In the genomic region with DNA sequence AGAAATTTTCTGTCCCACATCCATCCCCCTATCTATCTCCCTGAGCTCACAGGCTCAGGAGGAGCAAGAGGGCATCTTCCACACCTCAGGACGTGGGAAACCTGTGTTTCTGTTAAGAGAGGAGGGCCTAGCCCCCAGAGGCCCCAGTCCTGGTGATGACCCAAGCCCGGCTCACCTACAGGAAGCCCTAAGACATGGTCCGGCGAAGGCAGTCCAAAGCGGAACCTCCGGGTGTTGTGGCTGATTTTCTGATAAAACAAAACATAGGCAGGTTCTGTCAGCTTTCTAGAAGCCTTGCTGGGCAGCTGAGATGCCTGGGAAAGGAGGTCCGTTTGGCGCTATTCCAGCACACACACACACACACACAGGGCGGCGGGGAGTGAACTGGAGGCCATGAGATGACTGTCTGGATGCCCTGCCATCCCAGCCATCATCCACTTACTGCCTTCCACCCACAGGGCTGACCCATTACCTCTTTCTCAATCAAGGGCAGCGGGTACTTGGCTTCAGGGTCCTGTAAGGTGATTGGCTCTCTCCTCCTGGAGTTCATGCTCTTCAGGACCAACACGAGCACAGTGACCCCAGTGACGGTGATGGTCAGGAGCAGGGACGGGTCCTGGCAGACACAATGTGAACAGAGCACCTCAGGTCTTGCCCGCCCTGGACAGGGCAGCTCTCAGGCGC, we compare ENCODE assay signal across 10 cellular contexts. TPM values are rescaled to one million over a fixed set of nuclear protein-coding genes. Genes with fewer than 3 reads are reported as not detected.
DNase-seq lines count a peak whose midpoint lies in the region; ATAC-seq, FAIRE-seq and TF ChIP-seq lines count a peak whose summit lies in the region.
"Had no signal": no experiment of that assay in that cellular context is flagged by ENCODE, and none has a peak within 500 bp of the region (broad histone marks: within the 10 kb centered on the region; RNA-seq: fewer than 3 reads in every experiment).

No MANE protein-coding gene starts in this region.

- H4K91ac ChIP-seq in neuronal stem cell (ENCODE audit: low read depth, low read length, poor library complexity) = no peak overlapping the region

- H2BK15ac ChIP-seq in neuronal stem cell (ENCODE audit: low read length) = no peak overlapping the region

- peak overlapping the region; percentile 73 for H3K18ac ChIP-seq in neuronal stem cell (ENCODE audit: low read length)

- H3K9me3 ChIP-seq in DOHH2 (ENCODE audit: control insufficient read depth, insufficient read depth, low read length) (no peaks in the 10 kb centered on the region), K562 (replicated peaks; ENCODE audit: control insufficient read depth, insufficient read depth, low read depth, low read length) (no peaks in the 10 kb centered on the region), neuronal stem cell (replicated peaks in 1 of 2; ENCODE audit: control insufficient read depth in 2 of 2, insufficient read depth in 1 of 2, low read depth in 1 of 2, low read length in 2 of 2) (no peaks in the 10 kb centered on the region)

- BruUV-seq in K562 (replicated peaks; lab: Mats Ljungman, UMichigan) = no TSS peak

- H3K14ac ChIP-seq in neuronal stem cell (ENCODE audit: low read length) = no peak overlapping the region

- intact Hi-C loops in K562 (cut with micrococcal nuclease) = no loop called here

- H3K4ac ChIP-seq in neuronal stem cell (ENCODE audit: low read length) = no peak overlapping the region

- no peak overlapping the region for H2BK5ac ChIP-seq in neuronal stem cell (ENCODE audit: low read length)

- no peaks in the 10 kb centered on the region for H3K36me3 ChIP-seq in DOHH2 (ENCODE audit: control insufficient read depth, low read length)
- H3K36me3 ChIP-seq in K562 (ENCODE audit: control insufficient read depth, insufficient read depth, low read length) = no peaks in the 10 kb centered on the region
- peaks cover 0 to 2% of the 10 kb centered on the region in 2 donors for H3K36me3 ChIP-seq in neuronal stem cell (replicated peaks in 1 of 2; ENCODE audit: control insufficient read depth in 2 of 2, insufficient read depth in 2 of 2, low read length in 2 of 2)

- POLR2A ChIA-PET in K562 (lab: Yijun Ruan, JAX) = no interaction called here

- no peak overlapping the region for H2BK120ac ChIP-seq in neuronal stem cell (ENCODE audit: low read depth, low read length)

- H3F3A ChIP-seq in DOHH2 (ENCODE audit: control insufficient read depth, insufficient read depth) = no peaks in the 10 kb centered on the region

- H3K4me3 ChIP-seq in DOHH2 (ENCODE audit: low read length) (peak overlapping the region; percentile 60), K562 (no peak overlapping the region), neuronal stem cell (ENCODE audit: low read length in 2 of 2) (no peak overlapping the region)

- no peak overlapping the region for H4K8ac ChIP-seq in neuronal stem cell (ENCODE audit: low read depth, low read length)

- no peak overlapping the region for H3K27ac ChIP-seq in DOHH2 (ENCODE audit: low read depth, low read length)
- H3K27ac ChIP-seq in K562 (ENCODE audit: extremely low read depth, low read depth, low read length) = no peak overlapping the region
- H3K27ac ChIP-seq in neuronal stem cell (replicated peaks; ENCODE audit: low read length) = no peak overlapping the region

- H3K27me3 ChIP-seq in DOHH2 (ENCODE audit: control insufficient read depth, low read length) (peaks cover 28% of the 10 kb centered on the region), K562 (ENCODE audit: control insufficient read depth in 2 of 2, insufficient read depth in 2 of 2, low read length in 2 of 2) (peaks cover 0 to 18% of the 10 kb centered on the region in 2 experiments; a peak in 2 of 5 replicates), neuronal stem cell (ENCODE audit: control insufficient read depth in 3 of 3, insufficient read depth in 3 of 3, low read depth in 1 of 3, low read length in 3 of 3) (peaks cover 0 to 21% (median 2%) of the 10 kb centered on the region in 3 experiments)

- H2AK5ac ChIP-seq in neuronal stem cell (ENCODE audit: low read depth, low read length) = peak overlapping the region; percentile 3

- peak overlapping the region; percentile 65 for H2BK12ac ChIP-seq in neuronal stem cell (ENCODE audit: low read length)

- peak overlapping the region; percentile 71 for H3K4me2 ChIP-seq in DOHH2 (ENCODE audit: low read length)
- no peak overlapping the region for H3K4me2 ChIP-seq in K562 (ENCODE audit: insufficient read depth, low read length)
- no peak overlapping the region for H3K4me2 ChIP-seq in neuronal stem cell (ENCODE audit: insufficient read depth, low read length, poor library complexity, severe bottlenecking)

- CTCF ChIA-PET in K562 (lab: Yijun Ruan, JAX; ENCODE audit: low intra/inter-chr PET ratio) = no interaction called here

- TF ChIP-seq CTCF in DOHH2 (IDR thresholded peaks at IDR 0.05; ENCODE audit: low read depth, low read length, poor library complexity, severe bottlenecking) = no peak
- no peak for TF ChIP-seq CTCF in K562 (IDR thresholded peaks at IDR 0.05 in 2 of 3, conservative IDR thresholded peaks at IDR 0.05 in 1 of 3; ENCODE audit: insufficient read depth in 2 of 3, low read depth in 1 of 3, low read length in 3 of 3)

- no peak for FAIRE-seq in K562 (lab: Jason Lieb, UNC)

- TF ChIP-seq POLR2A in K562 (conservative IDR thresholded peaks at IDR 0.05) = no peak

- peaks cover 11% of the 10 kb centered on the region; the same call in 1 of the 2 replicates for H3K4me1 ChIP-seq in DOHH2 (ENCODE audit: control insufficient read depth, low read length)
- H3K4me1 ChIP-seq in K562 (replicated peaks in 1 of 2; ENCODE audit: control insufficient read depth in 2 of 2, insufficient read depth in 2 of 2, low read length in 2 of 2) = peaks cover 0 to 12% of the 10 kb centered on the region in 2 experiments; a peak in 4 of 5 replicates
- H3K4me1 ChIP-seq in neuronal stem cell (ENCODE audit: control insufficient read depth in 2 of 2, insufficient read depth in 1 of 2, low read depth in 1 of 2, low read length in 2 of 2) = peaks cover 19 to 20% of the 10 kb centered on the region in 2 donors

- TF ChIP-seq EP300 in K562 (IDR thresholded peaks at IDR 0.05; ENCODE audit: low read length) = no peak

- WGBS in K562 (ENCODE audit: insufficient coverage, low coverage, missing lambda C conversion rate) = 40% methylated on average over 16 of the region's 16 CpGs
- no CpG with 5 or more reads among the region's 16 CpGs for WGBS in neuronal stem cell (ENCODE audit: extremely low coverage in 2 of 2, insufficient read length in 2 of 2, insufficient replicate concordance in 1 of 2), 2 donors

- H3K9me2 ChIP-seq in DOHH2 (replicated peaks; ENCODE audit: control insufficient read depth, low read length) = no peaks in the 10 kb centered on the region

- no peak overlapping the region for H3K9ac ChIP-seq in K562 (ENCODE audit: insufficient read depth in 1 of 2, low read depth in 2 of 2, low read length in 2 of 2)
- peak overlapping the region; percentile 45 for H3K9ac ChIP-seq in neuronal stem cell (ENCODE audit: low read depth, low read length, poor library complexity)

- H3K79me2 ChIP-seq in DOHH2 (ENCODE audit: control insufficient read depth, low read length) (no peaks in the 10 kb centered on the region), K562 (ENCODE audit: control insufficient read depth, insufficient read depth, low read length) (no peaks in the 10 kb centered on the region)

- TF ChIP-seq RAD21 in K562 (CRISPR knock-in tag; conservative IDR thresholded peaks at IDR 0.05 in 1 of 2, IDR thresholded peaks at IDR 0.05 in 1 of 2) = no peak

- H3K23ac ChIP-seq in neuronal stem cell (ENCODE audit: low read depth, low read length, poor library complexity) = peak overlapping the region; percentile 53

- H4K20me1 ChIP-seq in DOHH2 (ENCODE audit: control insufficient read depth, insufficient read depth, low read depth, low read length) = no peaks in the 10 kb centered on the region
- H4K20me1 ChIP-seq in K562 (replicated peaks; ENCODE audit: control insufficient read depth, insufficient read depth, low read length) = no peaks in the 10 kb centered on the region

- in situ Hi-C loops in K562 (cut with MboI) = loop anchor here (25.0 kb wide), 1 partner anchor 585 kb away; the partner anchor contains the start of gene RBMXL2

- no peaks in the 10 kb centered on the region for H3K9me1 ChIP-seq in K562 (ENCODE audit: control insufficient read depth, insufficient read depth, low read length)

- peaks cover 3% of the 10 kb centered on the region for H3K79me1 ChIP-seq in neuronal stem cell (ENCODE audit: low read depth, low read length)

- DNase-seq in K562 (ENCODE audit: extremely low read depth in 1 of 4, low spot score in 3 of 4) (no peak), neuronal stem cell (ENCODE audit: low spot score) (no peak), NOMO-1 treated with dmso at 0.1 percent for 144 hours (lab: John Stamatoyannopoulos, UW; ENCODE audit: unreplicated experiment) (no peak), activated gamma-delta T cell (lab: John Stamatoyannopoulos, UW) (no peak), NCI-H2107 treated with DMSO at 0.1 percent for 48 hours (lab: John Stamatoyannopoulos, UW; ENCODE audit: unreplicated experiment) (no peak), SKM-1 treated with dmso at 0.1 percent for 144 hours (lab: John Stamatoyannopoulos, UW; ENCODE audit: unreplicated experiment) (no peak)

- H2AFZ ChIP-seq in K562 (ENCODE audit: low read depth, low read length) (peak overlapping the region; percentile 82), neuronal stem cell (ENCODE audit: low read length) (no peak overlapping the region)

- ATAC-seq in GM21723 (IDR thresholded peaks at IDR 0.05; ENCODE audit: unreplicated experiment) (peak; percentile 1), K562 (no peak)

RNA-seq across cellular contexts. Expression of gene CYB5R2, which starts 0.9 kb away (rescaled TPM):
- 10.7 and 12.6 TPM in 2 replicates for total RNA-seq in K562 (2011; cell fraction: chromatin; rRNA removed; ENCODE audit: low replicate concordance)
- total RNA-seq in K562 (2011; cell fraction: nucleolus; rRNA removed) = 7.7 and 11.3 TPM in 2 replicates
- total RNA-seq in K562 (2011; cell fraction: nucleoplasm; rRNA removed) = 8.0 and 9.3 TPM in 2 replicates
- total RNA-seq in K562 (2014; rRNA removed) = 8.2 and 11.3 TPM in 2 replicates
- total RNA-seq in K562 (2014; rRNA removed; fragmentation: Illumina TruSeq; extraction: Trizol) = 10.5 and 13.6 TPM in 2 replicates
- 11.0 and 11.7 TPM in 2 replicates for total RNA-seq in K562 (2015; rRNA removed; fragmentation: Illumina TruSeq; extraction: Trizol)
- 8.8 and 11.0 TPM in 2 replicates for total RNA-seq in K562 (2021)
- polyA plus RNA-seq in K562 (2011; rRNA removed) = 4.0 and 16.7 TPM in 2 replicates
- polyA plus RNA-seq in K562 (2011; cell fraction: cytosol; rRNA removed) = 5.1 and 23.0 TPM in 2 replicates
- polyA plus RNA-seq in K562 (2011; cell fraction: nucleus; rRNA removed) = 6.9 and 25.8 TPM in 2 replicates
- polyA plus RNA-seq in K562 (2012) = 11.9 and 12.0 TPM in 2 replicates
- polyA plus RNA-seq in K562 (2014; fragmentation: Illumina TruSeq; extraction: Trizol) = 17.5 and 20.4 TPM in 2 replicates
- 10 to 100 TPM; 18.1 to 28.7 TPM for polyA plus RNA-seq in K562 (2014; fragmentation: Nextera tagmentation; extraction: Ambion mirVana)
- 11.2 and 16.8 TPM in 2 replicates for polyA plus RNA-seq in K562 (2014; rRNA removed)
- 3.2 and 12.4 TPM in 2 replicates for polyA minus RNA-seq in K562 (2011; rRNA and poly(A)+ RNA removed)
- 2.5 and 6.3 TPM in 2 replicates for polyA minus RNA-seq in K562 (2011; cell fraction: cytosol; rRNA and poly(A)+ RNA removed)
- 1.6 and 4.2 TPM in 2 replicates for polyA minus RNA-seq in K562 (2011; cell fraction: nucleus; rRNA and poly(A)+ RNA removed)
- 37.3 TPM for polyA plus RNA-seq in neuronal stem cell (2013, experiment 1 of 2)
- polyA plus RNA-seq in neuronal stem cell (2013, experiment 2 of 2) = 38.6 TPM

RNA-seq across cellular contexts. Expression of gene OVCH2, which starts 33.9 kb away (rescaled TPM):
- total RNA-seq in K562 (2011; cell fraction: chromatin; rRNA removed; ENCODE audit: low replicate concordance) = not detected in 2 replicates
- not detected in 2 replicates for total RNA-seq in K562 (2011; cell fraction: nucleolus; rRNA removed)
- total RNA-seq in K562 (2011; cell fraction: nucleoplasm; rRNA removed) = not detected in 2 replicates
- not detected in 2 replicates for total RNA-seq in K562 (2014; rRNA removed)
- not detected in 2 replicates for total RNA-seq in K562 (2014; rRNA removed; fragmentation: Illumina TruSeq; extraction: Trizol)
- total RNA-seq in K562 (2015; rRNA removed; fragmentation: Illumina TruSeq; extraction: Trizol) = not detected in 2 replicates
- total RNA-seq in K562 (2021) = not detected in 2 replicates
- not detected in 2 replicates for polyA plus RNA-seq in K562 (2011; rRNA removed)
- not detected in 2 replicates for polyA plus RNA-seq in K562 (2011; cell fraction: cytosol; rRNA removed)
- polyA plus RNA-seq in K562 (2011; cell fraction: nucleus; rRNA removed) = not detected in 2 replicates
- polyA plus RNA-seq in K562 (2012) = not detected in 2 replicates
- not detected in 2 replicates for polyA plus RNA-seq in K562 (2014; fragmentation: Illumina TruSeq; extraction: Trizol)
- polyA plus RNA-seq in K562 (2014; fragmentation: Nextera tagmentation; extraction: Ambion mirVana) = not detected
- polyA plus RNA-seq in K562 (2014; rRNA removed) = not detected in 2 replicates
- polyA minus RNA-seq in K562 (2011; rRNA and poly(A)+ RNA removed) = not detected in 2 replicates
- not detected in 2 replicates for polyA minus RNA-seq in K562 (2011; cell fraction: cytosol; rRNA and poly(A)+ RNA removed)
- polyA minus RNA-seq in K562 (2011; cell fraction: nucleus; rRNA and poly(A)+ RNA removed) = not detected in 2 replicates
- polyA plus RNA-seq in neuronal stem cell (2013, experiment 1 of 2) = 0.20 TPM
- polyA plus RNA-seq in neuronal stem cell (2013, experiment 2 of 2) = 0.10 TPM
- total RNA-seq: NCI-H460, right cardiac atrium had no signal
- polyA plus RNA-seq: right cardiac atrium had no signal
